ENCODE assay signal across 1 cellular context in the genomic region with DNA sequence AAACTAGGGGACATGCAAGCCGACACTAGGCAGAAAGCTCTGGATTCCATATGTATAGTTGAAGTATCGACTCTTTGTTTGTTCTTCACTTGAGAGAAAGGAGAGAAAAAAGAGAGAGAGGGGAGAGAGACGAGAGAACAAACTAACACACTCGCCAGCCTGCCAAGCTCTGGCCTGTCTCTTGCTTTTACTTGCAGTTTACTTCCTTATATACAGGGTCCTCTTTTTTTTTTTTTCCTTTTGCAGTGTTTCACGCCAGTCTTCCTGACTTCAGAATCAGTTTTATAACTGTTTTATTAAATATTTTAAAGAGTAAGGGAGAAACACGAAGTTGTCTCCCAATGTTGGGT.
TF ChIP-seq lines count a peak whose summit lies in the region.

No MANE protein-coding gene starts in this region.

TF ChIP-seq in WTC11, 78 proteins besides CTCF, POLR2A, EP300 and RAD21 (continued from another document):
- TF ChIP-seq, protein P1, sequence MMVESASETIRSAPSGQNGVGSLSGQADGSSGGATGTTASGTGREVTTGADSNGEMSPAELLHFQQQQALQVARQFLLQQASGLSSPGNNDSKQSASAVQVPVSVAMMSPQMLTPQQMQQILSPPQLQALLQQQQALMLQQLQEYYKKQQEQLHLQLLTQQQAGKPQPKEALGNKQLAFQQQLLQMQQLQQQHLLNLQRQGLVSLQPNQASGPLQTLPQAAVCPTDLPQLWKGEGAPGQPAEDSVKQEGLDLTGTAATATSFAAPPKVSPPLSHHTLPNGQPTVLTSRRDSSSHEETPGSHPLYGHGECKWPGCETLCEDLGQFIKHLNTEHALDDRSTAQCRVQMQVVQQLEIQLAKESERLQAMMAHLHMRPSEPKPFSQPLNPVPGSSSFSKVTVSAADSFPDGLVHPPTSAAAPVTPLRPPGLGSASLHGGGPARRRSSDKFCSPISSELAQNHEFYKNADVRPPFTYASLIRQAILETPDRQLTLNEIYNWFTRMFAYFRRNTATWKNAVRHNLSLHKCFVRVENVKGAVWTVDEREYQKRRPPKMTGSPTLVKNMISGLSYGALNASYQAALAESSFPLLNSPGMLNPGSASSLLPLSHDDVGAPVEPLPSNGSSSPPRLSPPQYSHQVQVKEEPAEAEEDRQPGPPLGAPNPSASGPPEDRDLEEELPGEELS (CRISPR knock-in tag; IDR thresholded peaks at IDR 0.05) = no peak
